ENCODE assay signal across 20 cellular contexts in the genomic region with DNA sequence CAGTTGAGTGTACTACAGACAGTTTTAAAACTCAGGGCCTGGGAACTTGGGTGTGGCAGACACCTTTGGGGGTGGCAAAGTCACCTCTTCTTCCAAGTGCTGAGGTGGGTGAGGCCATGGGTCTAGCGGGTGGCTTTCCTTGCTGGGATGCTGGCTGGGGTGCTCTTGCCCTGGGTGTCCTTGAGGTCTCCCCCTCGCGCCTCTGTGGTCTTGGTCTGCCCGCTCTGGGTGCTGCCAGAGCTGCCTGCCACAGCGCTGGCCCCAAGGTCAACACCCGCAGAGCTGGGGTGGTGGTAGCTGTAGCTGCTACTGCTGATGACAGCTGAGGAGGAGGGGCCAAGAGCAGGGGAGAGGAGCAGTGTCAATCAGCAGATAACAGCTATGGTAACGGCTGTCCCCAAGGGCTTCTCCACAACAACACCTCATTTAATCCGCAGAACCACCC. TPM values are rescaled to one million over a fixed set of nuclear protein-coding genes. Genes with fewer than 3 reads are reported as not detected.
DNase-seq lines count a peak whose midpoint lies in the region; ATAC-seq and TF ChIP-seq lines count a peak whose summit lies in the region.
"Had no signal": no experiment of that assay in that cellular context is flagged by ENCODE, and none has a peak within 500 bp of the region (broad histone marks: within the 10 kb centered on the region; RNA-seq: fewer than 3 reads in every experiment).

No MANE protein-coding gene starts in this region.

- TF ChIP-seq POLR2A in heart left ventricle (IDR thresholded peaks at IDR 0.05) = no peak

- WGBS in heart left ventricle, 4 donors = 20 to 32% (median 26%) methylated on average over 2 to 8 of the region's 8 CpGs

- H3K9me3 Mint-ChIP-seq in mesothelial cell of epicardium = no peaks in the 10 kb centered on the region
- H3K9me3 Mint-ChIP-seq: activated CD4-positive, alpha-beta T cell treated with anti-CD3 and anti-CD28 coated beads, Interleukin-2, amount 10 ng/mL, durations not matched to agents 24 days and 14 days; activated naive CD4-positive, alpha-beta T cell treated with anti-CD3 and anti-CD28 coated beads for 36 hours had no signal

- no peak overlapping the region for H3K9ac ChIP-seq in colonic mucosa (ENCODE audit: low read depth in 2 of 2, low read length in 2 of 2)

- peak; percentile 42 for DNase-seq in DMS 273 (lab: John Stamatoyannopoulos, UW; ENCODE audit: unreplicated experiment)
- no peak for DNase-seq in DMS 273 treated with DMSO at 0.1 percent for 48 hours (lab: John Stamatoyannopoulos, UW)
- DNase-seq in NCI-H524 (lab: John Stamatoyannopoulos, UW) = peak; percentile 28 to 78
- DNase-seq in heart left ventricle = peak; percentile 30 to 81 (median 76)
- peak; percentile 6 for DNase-seq in stimulated activated CD8-positive, alpha-beta memory T cell treated with anti-CD3 and anti-CD28 coated beads, Interleukin-15, amount 100 ng/mL, for 1 hour (ENCODE audit: low read depth)
- DNase-seq in colonic mucosa = no peak
- DNase-seq in DMS53 (lab: John Stamatoyannopoulos, UW) = no peak
- no peak for DNase-seq in mesothelial cell of epicardium (ENCODE audit: low spot score in 2 of 2, unreplicated experiment in 2 of 2)
- DNase-seq: activated CD4-positive, alpha-beta T cell treated with anti-CD3 and anti-CD28 coated beads, Interleukin-2, amount 10 ng/mL, durations not matched to agents 24 days and 14 days; activated naive CD4-positive, alpha-beta T cell treated with anti-CD3 and anti-CD28 coated beads for 36 hours; foreskin fibroblast; NCI-H2029 treated with DMSO at 0.1 percent for 48 hours; small intestine; T1000; trophoblast cell had no signal

- peak; percentile 90 to 98 (median 98) for ATAC-seq in heart left ventricle

- H3K27me3 ChIP-seq in heart left ventricle = peaks cover 0 to 33% (median 0%) of the 10 kb centered on the region in 9 donors
- H3K27me3 ChIP-seq in colonic mucosa = no peaks in the 10 kb centered on the region

- intact Hi-C loops in heart left ventricle (cut with DNase I) (no loop called here), colonic mucosa (cut with DNase I) (no loop called here)

- H3K27ac Mint-ChIP-seq in mesothelial cell of epicardium = no peak overlapping the region
- H3K27ac Mint-ChIP-seq: activated CD4-positive, alpha-beta T cell treated with anti-CD3 and anti-CD28 coated beads, Interleukin-2, amount 10 ng/mL, durations not matched to agents 24 days and 14 days; activated naive CD4-positive, alpha-beta T cell treated with anti-CD3 and anti-CD28 coated beads for 36 hours had no signal

- H3K4me3 ChIP-seq in heart left ventricle = no peak overlapping the region
- no peak overlapping the region for H3K4me3 ChIP-seq in colonic mucosa

- H3K4me1 Mint-ChIP-seq in mesothelial cell of epicardium = no peaks in the 10 kb centered on the region
- H3K4me1 Mint-ChIP-seq: activated CD4-positive, alpha-beta T cell treated with anti-CD3 and anti-CD28 coated beads, Interleukin-2, amount 10 ng/mL, durations not matched to agents 24 days and 14 days had no signal

- H3K27ac ChIP-seq in heart left ventricle (peak overlapping the region in 2 of 12 donors; percentile 39 to 65), colonic mucosa (no peak overlapping the region)
- H3K27ac ChIP-seq: 22Rv1, C4-2B had no signal

- no peaks in the 10 kb centered on the region for H3K36me3 Mint-ChIP-seq in mesothelial cell of epicardium

- H3K4me3 Mint-ChIP-seq in mesothelial cell of epicardium = no peak overlapping the region
- H3K4me3 Mint-ChIP-seq: activated CD4-positive, alpha-beta T cell treated with anti-CD3 and anti-CD28 coated beads, Interleukin-2, amount 10 ng/mL, durations not matched to agents 24 days and 14 days; activated naive CD4-positive, alpha-beta T cell treated with anti-CD3 and anti-CD28 coated beads for 36 hours had no signal

- TF ChIP-seq CTCF in heart left ventricle (IDR thresholded peaks at IDR 0.05) = no peak
- no peak for TF ChIP-seq CTCF in colonic mucosa (IDR thresholded peaks at IDR 0.05)
- no peak for TF ChIP-seq CTCF in mesothelial cell of epicardium (IDR thresholded peaks at IDR 0.05; ENCODE audit: unreplicated experiment)

- no peaks in the 10 kb centered on the region for H3K36me3 ChIP-seq in heart left ventricle
- no peaks in the 10 kb centered on the region for H3K36me3 ChIP-seq in colonic mucosa

- no peaks in the 10 kb centered on the region for H3K9me3 ChIP-seq in heart left ventricle
- H3K9me3 ChIP-seq in colonic mucosa = no peaks in the 10 kb centered on the region

- peaks cover 80% of the 10 kb centered on the region for H3K27me3 Mint-ChIP-seq in mesothelial cell of epicardium (ENCODE audit: low read depth)

- peaks cover 0 to 19% (median 0%) of the 10 kb centered on the region in 12 donors for H3K4me1 ChIP-seq in heart left ventricle
- H3K4me1 ChIP-seq in colonic mucosa = no peaks in the 10 kb centered on the region

RNA-seq across cellular contexts. Expression of gene KRT74, which starts 6.8 kb away (rescaled TPM):
- not detected for total RNA-seq in heart left ventricle
- polyA plus RNA-seq in heart left ventricle = not detected
- total RNA-seq in colonic mucosa = not detected
- total RNA-seq in mesothelial cell of epicardium = not detected in 3 replicates
- total RNA-seq: activated CD4-positive, alpha-beta T cell treated with anti-CD3 and anti-CD28 coated beads, Interleukin-2, amount 10 ng/mL, durations not matched to agents 24 days and 14 days; activated naive CD4-positive, alpha-beta T cell treated with anti-CD3 and anti-CD28 coated beads for 36 hours; HT1080; mesenteric fat pad; omental fat pad had no signal

RNA-seq across cellular contexts. Expression of gene KRT71, which starts 13.9 kb away (rescaled TPM):
- not detected for total RNA-seq in heart left ventricle
- not detected for polyA plus RNA-seq in heart left ventricle
- total RNA-seq in colonic mucosa = not detected
- not detected in 3 replicates for total RNA-seq in mesothelial cell of epicardium
- total RNA-seq: activated CD4-positive, alpha-beta T cell treated with anti-CD3 and anti-CD28 coated beads, Interleukin-2, amount 10 ng/mL, durations not matched to agents 24 days and 14 days; activated naive CD4-positive, alpha-beta T cell treated with anti-CD3 and anti-CD28 coated beads for 36 hours; HT1080; mesenteric fat pad; omental fat pad had no signal
- polyA plus RNA-seq: small intestine had no signal

RNA-seq across cellular contexts. Expression of gene KRT72, which starts 34.4 kb away (rescaled TPM):
- total RNA-seq in heart left ventricle = not detected
- polyA plus RNA-seq in heart left ventricle = not detected
- under 1 TPM in 1 of 2 donors, not detected in 1; 0.25 TPM for total RNA-seq in colonic mucosa
- total RNA-seq in mesothelial cell of epicardium = not detected in 3 replicates
- total RNA-seq: HT1080, mesenteric fat pad had no signal

RNA-seq across cellular contexts. Expression of gene KRT5, which starts 46.7 kb away (rescaled TPM):
- total RNA-seq in heart left ventricle = 1 to 10 TPM in 1 of 9 donors, not detected in 8; 3.4 TPM
- polyA plus RNA-seq in heart left ventricle = under 1 TPM in 1 of 2 donors, not detected in 1; 0.40 TPM
- not detected for total RNA-seq in colonic mucosa
- 0.51 to 1.4 TPM (median 0.72 TPM) in 3 replicates for total RNA-seq in mesothelial cell of epicardium
- total RNA-seq: activated CD4-positive, alpha-beta T cell treated with anti-CD3 and anti-CD28 coated beads, Interleukin-2, amount 10 ng/mL, durations not matched to agents 24 days and 14 days; activated naive CD4-positive, alpha-beta T cell treated with anti-CD3 and anti-CD28 coated beads for 36 hours; HT1080 had no signal

RNA-seq across cellular contexts. Expression of gene KRT73, which starts 51.5 kb away (rescaled TPM):
- total RNA-seq in heart left ventricle = not detected
- polyA plus RNA-seq in heart left ventricle = not detected
- not detected for total RNA-seq in colonic mucosa
- not detected in 3 replicates for total RNA-seq in mesothelial cell of epicardium
- total RNA-seq: activated CD4-positive, alpha-beta T cell treated with anti-CD3 and anti-CD28 coated beads, Interleukin-2, amount 10 ng/mL, durations not matched to agents 24 days and 14 days; HT1080; mesenteric fat pad; omental fat pad had no signal

Comparison
In these comparisons a context has a peak if more than half of its experiments do, and no peak if none do; other contexts are left out.
1. DNase-seq: peak in DMS 273 (single experiment), NCI-H524 (2 of 2), heart left ventricle (5 of 5) and stimulated activated CD8-positive, alpha-beta memory T cell treated with anti-CD3 and anti-CD28 coated beads, Interleukin-15, amount 100 ng/mL, for 1 hour (single experiment); none in DMS 273 treated with DMSO at 0.1 percent for 48 hours (single experiment), colonic mucosa (single experiment), DMS53 (single experiment) and mesothelial cell of epicardium (0 of 2).